Comparison of ENCODE assay signal across 19 cellular contexts in the genomic region with DNA sequence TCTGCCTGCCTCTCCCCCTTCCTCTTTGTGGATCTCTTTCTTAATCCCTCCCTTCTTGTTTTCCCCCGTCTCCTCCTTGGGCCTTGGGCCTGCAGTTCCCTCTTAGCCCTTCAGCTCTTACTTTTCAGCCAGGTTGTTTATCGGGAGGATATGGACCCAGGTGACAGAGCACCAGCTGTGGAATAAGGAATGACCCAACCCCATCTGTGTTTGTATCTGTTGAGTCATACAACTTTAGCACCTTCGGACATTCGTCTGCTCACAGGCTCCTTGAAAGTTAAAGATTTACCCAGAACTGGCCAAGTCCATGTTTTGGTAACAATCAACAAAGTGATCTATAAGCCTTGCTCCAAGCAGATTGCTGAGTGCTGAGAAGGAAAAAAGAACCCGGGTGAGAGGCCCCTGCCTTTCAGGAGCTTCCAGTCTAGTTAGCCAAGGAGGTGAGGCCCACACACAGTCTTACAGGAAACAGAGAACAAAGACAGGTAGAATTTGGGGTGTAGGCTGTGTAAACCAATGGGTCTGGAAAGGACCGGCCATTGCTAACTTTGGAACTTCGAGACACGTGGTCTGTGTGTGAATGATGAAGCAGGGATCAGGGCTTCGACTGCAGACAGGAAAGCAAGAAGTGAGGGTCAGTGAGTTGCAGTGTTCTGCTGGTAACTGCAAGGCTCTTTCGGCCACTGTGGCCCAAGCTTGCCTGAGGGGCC.
A peak's percentile ranks its signal among the peaks of the same experiment; 100 is the strongest.
DNase-seq lines count a peak whose midpoint lies in the region; ATAC-seq, FAIRE-seq and TF ChIP-seq lines count a peak whose summit lies in the region.
"Had no signal": no experiment of that assay in that cellular context is flagged by ENCODE, and none has a peak within 500 bp of the region (broad histone marks: within the 10 kb centered on the region; RNA-seq: fewer than 3 reads in every experiment).

No MANE protein-coding gene starts in this region.

- H3K9me3 ChIP-seq in body of pancreas (no peaks in the 10 kb centered on the region), HepG2 (ENCODE audit: low read length) (no peaks in the 10 kb centered on the region), stomach (no peaks in the 10 kb centered on the region)
- H3K9me3 ChIP-seq: psoas muscle had no signal

- FAIRE-seq in HepG2 (lab: Jason Lieb, UNC): peak; percentile 8
- FAIRE-seq: GM18507, GM19239 had no signal

- no peaks in the 10 kb centered on the region for H3K36me3 Mint-ChIP-seq in activated T-cell treated with anti-CD3 and anti-CD28 coated beads, Interleukin-2, amount 50 U/mL, for 24 hours (ENCODE audit: low read depth)

- H4K20me1 ChIP-seq in HepG2 (ENCODE audit: insufficient read depth, low read length): no peaks in the 10 kb centered on the region

- 55 to 59% methylated on average over 10 of the region's 10 CpGs for WGBS in body of pancreas, 2 donors
- WGBS in HepG2 (ENCODE audit: low lambda C conversion rate): 20% methylated on average over 10 of the region's 10 CpGs
- WGBS in stomach, 5 donors: 58 to 70% (median 60%) methylated on average over 10 of the region's 10 CpGs

- peak in 2 of 7 experiments; percentile 3 to 39 for TF ChIP-seq CTCF in body of pancreas (IDR thresholded peaks at IDR 0.05)
- TF ChIP-seq CTCF in HepG2 (CRISPR knock-in tag; IDR thresholded peaks at IDR 0.05): no peak
- no peak for TF ChIP-seq CTCF in stomach (IDR thresholded peaks at IDR 0.05)

- no peaks in the 10 kb centered on the region for H3K36me3 ChIP-seq in body of pancreas (replicated peaks in 1 of 2; ENCODE audit: insufficient read depth in 1 of 2, low read depth in 2 of 2)
- no peaks in the 10 kb centered on the region for H3K36me3 ChIP-seq in HepG2 (replicated peaks in 1 of 2; ENCODE audit: control insufficient read depth in 1 of 2, insufficient read depth in 2 of 2, low read length in 2 of 2)
- H3K36me3 ChIP-seq in stomach: no peaks in the 10 kb centered on the region

- H3K9ac ChIP-seq in HepG2 (ENCODE audit: insufficient read depth, low read depth, low read length): no peak overlapping the region

- POLR2A ChIA-PET in HepG2 (lab: Yijun Ruan, JAX): interaction anchor here (0.7 kb wide), 1 partner anchor 9 kb away, joined by 3 read pairs; no protein-coding TSS in a partner anchor

- CTCF ChIA-PET in HepG2 (lab: Yijun Ruan, JAX; ENCODE audit: low intra/inter-chr PET ratio, low total read pairs): no interaction called here

- peak overlapping the region; percentile 59 for H3K4me2 ChIP-seq in HepG2 (ENCODE audit: low read depth, low read length)

- TF ChIP-seq POLR2A in body of pancreas (IDR thresholded peaks at IDR 0.05) (peak in 1 of 3 donors; percentile 15), HepG2 (IDR thresholded peaks at IDR 0.05; ENCODE audit: insufficient read depth in 1 of 2, low read depth in 2 of 2, low read length in 2 of 2) (no peak), stomach (IDR thresholded peaks at IDR 0.05) (no peak)

- TF ChIP-seq EP300 in HepG2 (IDR thresholded peaks at IDR 0.05; ENCODE audit: low read depth in 2 of 2, low read length in 2 of 2) (0 out of 4 replicates have a peak, but pooled peaks of 1 of the 2 experiments have one; percentile 20), HepG2 (CRISPR knock-in tag; IDR thresholded peaks at IDR 0.05; ENCODE audit: borderline replicate concordance) (no peak), stomach (IDR thresholded peaks at IDR 0.05) (no peak)

- H3K27ac Mint-ChIP-seq in activated T-cell treated with anti-CD3 and anti-CD28 coated beads, Interleukin-2, amount 50 U/mL, for 24 hours: no peak overlapping the region

- DNase-seq in LoVo (ENCODE audit: low spot score) (peak; percentile 86), body of pancreas (peak; percentile 61 to 79 (median 68)), HepG2 (ENCODE audit: low spot score) (peak; percentile 41), stomach (no peak)
- no peak for DNase-seq in stimulated activated CD4-positive, alpha-beta T cell treated with anti-CD3 and anti-CD28 coated beads, Interleukin-2, amount 100 ng/mL, for 48 hours
- DNase-seq in activated T-cell treated with anti-CD3 and anti-CD28 coated beads, Interleukin-2, amount 50 U/mL, for 24 hours: no peak
- DNase-seq: activated effector memory CD4-positive, alpha-beta T cell treated with anti-CD3 and anti-CD28 coated beads, Interleukin-2, amount 50 U/mL, for 16 hours; amygdala; cerebellar nuclear complex; DMS153; Karpas-422; NCI-H2029 treated with DMSO at 0.1 percent for 48 hours; NCI-H524 treated with DMSO at 0.1 percent for 48 hours; psoas muscle had no signal

- H3K4me3 ChIP-seq in body of pancreas: no peak overlapping the region
- 0 out of 6 replicates have a peak overlapping the region, but pooled peaks of 1 of the 3 experiments have one; percentile 14 for H3K4me3 ChIP-seq in HepG2 (replicated peaks in 1 of 3; ENCODE audit: insufficient read depth in 1 of 3, low read depth in 2 of 3, low read length in 3 of 3)
- H3K4me3 ChIP-seq in stomach: no peak overlapping the region
- H3K4me3 ChIP-seq: psoas muscle had no signal

- no peaks in the 10 kb centered on the region for H3K27me3 ChIP-seq in body of pancreas
- H3K27me3 ChIP-seq in HepG2 (ENCODE audit: control insufficient read depth in 1 of 2, insufficient read depth in 2 of 2, low read length in 2 of 2): no peaks in the 10 kb centered on the region
- H3K27me3 ChIP-seq in stomach: no peaks in the 10 kb centered on the region

- H2AFZ ChIP-seq in HepG2 (ENCODE audit: low read length): no peak overlapping the region

- peaks cover 51% of the 10 kb centered on the region for H3K4me1 ChIP-seq in body of pancreas
- H3K4me1 ChIP-seq in HepG2 (ENCODE audit: insufficient read depth, low read length): peaks cover 63% of the 10 kb centered on the region
- peaks cover 22 to 51% (median 36%) of the 10 kb centered on the region in 4 donors for H3K4me1 ChIP-seq in stomach
- H3K4me1 ChIP-seq: psoas muscle had no signal

- peaks cover 7% of the 10 kb centered on the region for H3K27me3 Mint-ChIP-seq in activated T-cell treated with anti-CD3 and anti-CD28 coated beads, Interleukin-2, amount 50 U/mL, for 24 hours

- in situ Hi-C loops in HepG2 (cut with HindIII; ENCODE audit: extremely low pct_ligation_motif_present, low pct_unique_long_range_greater_than_20kb): loop anchor here (10.0 kb wide), 1 partner anchor 197 kb away; no protein-coding TSS in a partner anchor

- ATAC-seq in body of pancreas (peak; percentile 97), HepG2 (peak; percentile 82), GM19452 (IDR thresholded peaks at IDR 0.05; ENCODE audit: unreplicated experiment) (no peak), GM21717 (IDR thresholded peaks at IDR 0.05; ENCODE audit: unreplicated experiment) (no peak)
- ATAC-seq: activated CD4-positive, CD25-positive, alpha-beta regulatory T cell treated with anti-CD3 and anti-CD28 coated beads, Interleukin-2, amount 50 U/mL, for 24 hours; psoas muscle had no signal

- H3K9me3 Mint-ChIP-seq in activated T-cell treated with anti-CD3 and anti-CD28 coated beads, Interleukin-2, amount 50 U/mL, for 24 hours: no peaks in the 10 kb centered on the region

- H3K27ac ChIP-seq in body of pancreas (peak overlapping the region; percentile 69 to 81 (median 78)), HepG2 (ENCODE audit: extremely low read length, insufficient read depth, low read length) (peak overlapping the region; percentile 31), stomach (peak overlapping the region in 4 of 5 donors; percentile 5 to 72 (median 39))
- H3K27ac ChIP-seq: psoas muscle had no signal

- no peak for TF ChIP-seq RAD21 in HepG2 (CRISPR knock-in tag; IDR thresholded peaks at IDR 0.05)

- H3K4me3 Mint-ChIP-seq in activated T-cell treated with anti-CD3 and anti-CD28 coated beads, Interleukin-2, amount 50 U/mL, for 24 hours: no peak overlapping the region

- H3K79me2 ChIP-seq in HepG2 (ENCODE audit: insufficient read depth, low read length): no peaks in the 10 kb centered on the region

- BruUV-seq in HepG2 (replicated peaks; lab: Mats Ljungman, UMichigan): no TSS peak

- intact Hi-C loops in body of pancreas (cut with DNase I) (no loop called here), HepG2 (cut with micrococcal nuclease; ENCODE audit: unreplicated experiment) (loop anchor here (5.0 kb wide), 1 partner anchor 194 kb away; no protein-coding TSS in a partner anchor), stomach (cut with DNase I; ENCODE audit: low total_unique reads) (no loop called here)

- H3K4me1 Mint-ChIP-seq in activated T-cell treated with anti-CD3 and anti-CD28 coated beads, Interleukin-2, amount 50 U/mL, for 24 hours (ENCODE audit: low read depth): no peaks in the 10 kb centered on the region

TF ChIP-seq in HepG2, 621 proteins besides CTCF, POLR2A, EP300 and RAD21 (continues in another document):
- TF ChIP-seq ZFX (CRISPR knock-in tag; IDR thresholded peaks at IDR 0.05; ENCODE audit: low read depth) (peak; percentile 48; the same call in 1 of the 2 replicates), GATAD2A (CRISPR knock-in tag; IDR thresholded peaks at IDR 0.05) (peak; percentile 76; the same call in 1 of the 2 replicates), ZNF124 (CRISPR knock-in tag; IDR thresholded peaks at IDR 0.05) (0 out of 2 replicates have a peak, but pooled peaks have one; percentile 33)
- TF ChIP-seq, protein P1, sequence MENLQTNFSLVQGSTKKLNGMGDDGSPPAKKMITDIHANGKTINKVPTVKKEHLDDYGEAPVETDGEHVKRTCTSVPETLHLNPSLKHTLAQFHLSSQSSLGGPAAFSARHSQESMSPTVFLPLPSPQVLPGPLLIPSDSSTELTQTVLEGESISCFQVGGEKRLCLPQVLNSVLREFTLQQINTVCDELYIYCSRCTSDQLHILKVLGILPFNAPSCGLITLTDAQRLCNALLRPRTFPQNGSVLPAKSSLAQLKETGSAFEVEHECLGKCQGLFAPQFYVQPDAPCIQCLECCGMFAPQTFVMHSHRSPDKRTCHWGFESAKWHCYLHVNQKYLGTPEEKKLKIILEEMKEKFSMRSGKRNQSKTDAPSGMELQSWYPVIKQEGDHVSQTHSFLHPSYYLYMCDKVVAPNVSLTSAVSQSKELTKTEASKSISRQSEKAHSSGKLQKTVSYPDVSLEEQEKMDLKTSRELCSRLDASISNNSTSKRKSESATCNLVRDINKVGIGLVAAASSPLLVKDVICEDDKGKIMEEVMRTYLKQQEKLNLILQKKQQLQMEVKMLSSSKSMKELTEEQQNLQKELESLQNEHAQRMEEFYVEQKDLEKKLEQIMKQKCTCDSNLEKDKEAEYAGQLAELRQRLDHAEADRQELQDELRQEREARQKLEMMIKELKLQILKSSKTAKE (CRISPR knock-in tag; IDR thresholded peaks at IDR 0.05; ENCODE audit: borderline replicate concordance): 0 out of 2 replicates have a peak, but pooled peaks have one; percentile 42

Comparison
In these comparisons a context has a peak if more than half of its experiments do, and no peak if none do; other contexts are left out.
1. DNase-seq: peak in LoVo (single experiment), body of pancreas (4 of 4) and HepG2 (single experiment); none in stomach (single experiment), stimulated activated CD4-positive, alpha-beta T cell treated with anti-CD3 and anti-CD28 coated beads, Interleukin-2, amount 100 ng/mL, for 48 hours (0 of 2) and activated T-cell treated with anti-CD3 and anti-CD28 coated beads, Interleukin-2, amount 50 U/mL, for 24 hours (single experiment).
2. ATAC-seq: peak in body of pancreas (single experiment) and HepG2 (single experiment); none in GM19452 (single experiment) and GM21717 (single experiment).
3. Peak in every context shown above with its lines, with median percentiles within 50 percentile points of each other: H3K27ac ChIP-seq.